Comparison of ENCODE assay signal across 8 cellular contexts in genomic region chr17:28738680-28739384, GRCh38. TPM values are rescaled to one million over a fixed set of nuclear protein-coding genes. Genes with fewer than 3 reads are reported as not detected.
A peak's percentile ranks its signal among the peaks of the same experiment; 100 is the strongest.
DNase-seq lines count a peak whose midpoint lies in the region; ATAC-seq and TF ChIP-seq lines count a peak whose summit lies in the region.

No MANE protein-coding gene starts in this region.

- no peak overlapping the region for H3K4ac ChIP-seq in IMR-90 (ENCODE audit: low read depth, low read length)

- H2BK5ac ChIP-seq in IMR-90 (ENCODE audit: low read depth, low read length, poor library complexity, severe bottlenecking), result no peak overlapping the region

- H3K4me1 ChIP-seq in IMR-90 (ENCODE audit: control insufficient read depth, insufficient read depth, low read length), result peaks cover 5% of the 10 kb centered on the region; the same call in 1 of the 2 replicates
- peaks cover 13% of the 10 kb centered on the region for H3K4me1 ChIP-seq in vagina

- 0 out of 2 replicates have a peak, but pooled peaks cover 9% of the 10 kb centered on the region for H3K9me1 ChIP-seq in IMR-90 (ENCODE audit: insufficient read depth, low read length)

- H3K9me3 ChIP-seq in IMR-90 (ENCODE audit: control insufficient read depth, insufficient read depth, low read length) (no peaks in the 10 kb centered on the region), vagina (no peaks in the 10 kb centered on the region)

- no TSS peak for BruUV-seq in IMR-90 (replicated peaks; lab: Mats Ljungman, UMichigan)

- peaks cover 0 to 12% of the 10 kb centered on the region in 2 experiments; a peak in 1 of 4 replicates for H3K79me1 ChIP-seq in IMR-90 (ENCODE audit: low read depth in 1 of 2, low read length in 2 of 2)

- H3K14ac ChIP-seq in IMR-90 (replicated peaks; ENCODE audit: low read depth, low read length), result no peak overlapping the region

- H3K4me1 Mint-ChIP-seq in activated T-helper 1 cell treated with anti-CD3 and anti-CD28 coated beads, Interleukin-12 subunit alpha, Interleukin-12 subunit beta, Interleukin-2, Interleukin-4 antibody, amounts not matched to agents 30 ng/mL and 10 ng/mL and 1 ng/mL, durations not matched to agents 14 hours and 24 hours and 36 hours (ENCODE audit: low read depth), result peaks cover 35% of the 10 kb centered on the region

- H3K27me3 Mint-ChIP-seq in activated T-helper 1 cell treated with anti-CD3 and anti-CD28 coated beads, Interleukin-12 subunit alpha, Interleukin-12 subunit beta, Interleukin-2, Interleukin-4 antibody, amounts not matched to agents 30 ng/mL and 10 ng/mL and 1 ng/mL, durations not matched to agents 14 hours and 24 hours and 36 hours (ENCODE audit: insufficient read depth), result no peaks in the 10 kb centered on the region

- no peak overlapping the region for H3K56ac ChIP-seq in IMR-90 (ENCODE audit: extremely low read depth, insufficient read depth, low read length)

- DNase-seq in IMR-90 (no peak), amygdala (lab: John Stamatoyannopoulos, UW) (no peak), T1000 (lab: John Stamatoyannopoulos, UW) (no peak), vagina (ENCODE audit: extremely low spot score in 2 of 2) (no peak), GF-D8 (lab: John Stamatoyannopoulos, UW) (no peak)
- DNase-seq in activated T-helper 1 cell treated with anti-CD3 and anti-CD28 coated beads, Interleukin-12 subunit alpha, Interleukin-12 subunit beta, Interleukin-2, Interleukin-4 antibody, amounts not matched to agents 30 ng/mL and 10 ng/mL and 1 ng/mL, durations not matched to agents 14 hours and 24 hours and 36 hours (ENCODE audit: low spot score), result peak; percentile 47
- peak; percentile 35 for DNase-seq in stimulated activated CD4-positive, alpha-beta T cell treated with anti-CD3 and anti-CD28 coated beads, Interleukin-1b, Interleukin-23, amount 100 ng/mL, for 48 hours

- H3K36me3 ChIP-seq in IMR-90 (ENCODE audit: control insufficient read depth, insufficient read depth, low read length), result no peaks in the 10 kb centered on the region
- no peaks in the 10 kb centered on the region for H3K36me3 ChIP-seq in vagina

- H2BK120ac ChIP-seq in IMR-90 (ENCODE audit: low read depth, low read length), result no peak overlapping the region

- CTCF ChIA-PET in IMR-90 (lab: Yijun Ruan, JAX), result no interaction called here

- peak overlapping the region; percentile 3 for H2AFZ ChIP-seq in IMR-90 (replicated peaks; ENCODE audit: low read length, poor library complexity)

- H2AK9ac ChIP-seq in IMR-90 (replicated peaks; ENCODE audit: low read depth, low read length, poor library complexity), result no peak overlapping the region

- 91 to 100% methylated on average over 1 to 4 of the region's 10 CpGs for WGBS in IMR-90 (ENCODE audit: extremely low coverage in 2 of 2, insufficient read length in 1 of 2), 2 experiments

- H3K9me3 Mint-ChIP-seq in activated T-helper 1 cell treated with anti-CD3 and anti-CD28 coated beads, Interleukin-12 subunit alpha, Interleukin-12 subunit beta, Interleukin-2, Interleukin-4 antibody, amounts not matched to agents 30 ng/mL and 10 ng/mL and 1 ng/mL, durations not matched to agents 14 hours and 24 hours and 36 hours, result no peaks in the 10 kb centered on the region

- dilution Hi-C loops in IMR-90 (cut with HindIII; ENCODE audit: low sequenced_read_pairs, unreplicated experiment), result no loop called here

- no peak overlapping the region for H4K91ac ChIP-seq in IMR-90 (ENCODE audit: insufficient read depth, low read depth, low read length)

- H3K36me3 Mint-ChIP-seq in activated T-helper 1 cell treated with anti-CD3 and anti-CD28 coated beads, Interleukin-12 subunit alpha, Interleukin-12 subunit beta, Interleukin-2, Interleukin-4 antibody, amounts not matched to agents 30 ng/mL and 10 ng/mL and 1 ng/mL, durations not matched to agents 14 hours and 24 hours and 36 hours (ENCODE audit: low read depth), result peaks cover 14% of the 10 kb centered on the region

- H3K27me3 ChIP-seq in IMR-90 (ENCODE audit: control insufficient read depth, insufficient read depth, low read length), result no peaks in the 10 kb centered on the region
- no peaks in the 10 kb centered on the region for H3K27me3 ChIP-seq in vagina

- POLR2A ChIA-PET in IMR-90 (lab: Charles Lee; ENCODE audit: unreplicated experiment), result no interaction called here

- no peak overlapping the region for H3K23ac ChIP-seq in IMR-90 (ENCODE audit: low read depth, low read length)

- peaks cover 3% of the 10 kb centered on the region for H4K20me1 ChIP-seq in IMR-90 (ENCODE audit: insufficient read depth, low read length)

- H3K4me3 ChIP-seq in GM12875 (ENCODE audit: low read depth, low read length) (peak overlapping the region; percentile 41), IMR-90 (ENCODE audit: insufficient read depth, low read depth, low read length) (no peak overlapping the region), vagina (no peak overlapping the region)

- no peak for TF ChIP-seq RAD21 in IMR-90 (IDR thresholded peaks at IDR 0.05; ENCODE audit: low read length)

- ATAC-seq in IMR-90 (ENCODE audit: low read depth), result no peak

- TF ChIP-seq POLR2A in IMR-90 (IDR thresholded peaks at IDR 0.05; ENCODE audit: low read depth, low read length) (no peak), vagina (IDR thresholded peaks at IDR 0.05) (no peak)

- no peak overlapping the region for H2BK15ac ChIP-seq in IMR-90 (ENCODE audit: low read depth, low read length)

- TF ChIP-seq CTCF in GM12875 (IDR thresholded peaks at IDR 0.05; ENCODE audit: borderline replicate concordance, insufficient read depth, low read depth, low read length) (no peak), IMR-90 (conservative IDR thresholded peaks at IDR 0.05; ENCODE audit: low read depth, low read length) (no peak), vagina (IDR thresholded peaks at IDR 0.05) (no peak)

- no peak overlapping the region for H4K8ac ChIP-seq in IMR-90 (ENCODE audit: low read depth in 2 of 2, low read length in 2 of 2)

- H2BK20ac ChIP-seq in IMR-90 (ENCODE audit: low read depth, low read length), result no peak overlapping the region

- peak overlapping the region; percentile 73 for H3K4me3 Mint-ChIP-seq in activated T-helper 1 cell treated with anti-CD3 and anti-CD28 coated beads, Interleukin-12 subunit alpha, Interleukin-12 subunit beta, Interleukin-2, Interleukin-4 antibody, amounts not matched to agents 30 ng/mL and 10 ng/mL and 1 ng/mL, durations not matched to agents 14 hours and 24 hours and 36 hours

- no peak overlapping the region for H2AK5ac ChIP-seq in IMR-90 (ENCODE audit: low read depth, low read length)

- intact Hi-C loops in IMR-90 (cut with micrococcal nuclease), result no loop called here
- intact Hi-C loops in activated T-helper 1 cell treated with anti-CD3 and anti-CD28 coated beads, Interleukin-12 subunit alpha, Interleukin-12 subunit beta, Interleukin-2, Interleukin-4 antibody, amounts not matched to agents 30 ng/mL and 10 ng/mL and 1 ng/mL, durations not matched to agents 14 hours and 24 hours and 36 hours (cut with micrococcal nuclease), result loop anchor here (1.0 kb wide), 1 partner anchor 10 kb away; no protein-coding TSS in a partner anchor
- intact Hi-C loops in vagina (cut with DNase I), result no loop called here

- peak overlapping the region; percentile 88 for H3K27ac Mint-ChIP-seq in activated T-helper 1 cell treated with anti-CD3 and anti-CD28 coated beads, Interleukin-12 subunit alpha, Interleukin-12 subunit beta, Interleukin-2, Interleukin-4 antibody, amounts not matched to agents 30 ng/mL and 10 ng/mL and 1 ng/mL, durations not matched to agents 14 hours and 24 hours and 36 hours

- no peak overlapping the region for H3K4me2 ChIP-seq in IMR-90 (ENCODE audit: low read depth, low read length)

- H3K27ac ChIP-seq in IMR-90 (ENCODE audit: insufficient read depth, low read length), result no peak overlapping the region
- H3K27ac ChIP-seq in vagina, result no peak overlapping the region

- no peak overlapping the region for H3K18ac ChIP-seq in IMR-90 (ENCODE audit: low read depth, low read length)

- no peak overlapping the region for H4K5ac ChIP-seq in IMR-90 (ENCODE audit: low read depth, low read length)

- H3K9ac ChIP-seq in IMR-90 (ENCODE audit: low read depth, low read length), result no peak overlapping the region

- in situ Hi-C loops in IMR-90 (cut with MboI; ENCODE audit: low sequenced_read_pairs), result loop anchor here (10.0 kb wide), 1 partner anchor 366 kb away; no protein-coding TSS in a partner anchor

RNA-seq across cellular contexts. Expression of gene TRAF4, which starts 5.0 kb away (rescaled TPM):
- 27.5 and 36.9 TPM in 2 replicates for total RNA-seq in IMR-90 (2012; rRNA removed)
- polyA plus RNA-seq in IMR-90 (2012; rRNA removed), result 63.2 and 75.6 TPM in 2 replicates
- 51.5 and 75.6 TPM in 2 replicates for polyA plus RNA-seq in IMR-90 (2012; cell fraction: cytosol; rRNA removed)
- polyA plus RNA-seq in IMR-90 (2012; cell fraction: nucleus; rRNA removed; ENCODE audit: low replicate concordance), result 310 and 764 TPM in 2 replicates
- 178 and 182 TPM in 2 replicates for total RNA-seq in activated T-helper 1 cell treated with anti-CD3 and anti-CD28 coated beads, Interleukin-12 subunit alpha, Interleukin-12 subunit beta, Interleukin-2, Interleukin-4 antibody, amounts not matched to agents 30 ng/mL and 10 ng/mL and 1 ng/mL, durations not matched to agents 14 hours and 24 hours and 36 hours
- 26.5 TPM for total RNA-seq in vagina

RNA-seq across cellular contexts. Expression of gene NEK8, which starts 10.2 kb away (rescaled TPM):
- total RNA-seq in IMR-90 (2012; rRNA removed), result 3.1 and 5.2 TPM in 2 replicates
- 4.1 and 4.6 TPM in 2 replicates for polyA plus RNA-seq in IMR-90 (2012; rRNA removed)
- 2.6 and 5.8 TPM in 2 replicates for polyA plus RNA-seq in IMR-90 (2012; cell fraction: cytosol; rRNA removed)
- polyA plus RNA-seq in IMR-90 (2012; cell fraction: nucleus; rRNA removed; ENCODE audit: low replicate concordance), result 14.0 and 18.2 TPM in 2 replicates
- total RNA-seq in activated T-helper 1 cell treated with anti-CD3 and anti-CD28 coated beads, Interleukin-12 subunit alpha, Interleukin-12 subunit beta, Interleukin-2, Interleukin-4 antibody, amounts not matched to agents 30 ng/mL and 10 ng/mL and 1 ng/mL, durations not matched to agents 14 hours and 24 hours and 36 hours, result 5.2 and 5.4 TPM in 2 replicates
- 0.98 TPM for total RNA-seq in vagina

RNA-seq across cellular contexts. Expression of gene TLCD1, which starts 12.8 kb away (rescaled TPM):
- total RNA-seq in IMR-90 (2012; rRNA removed) (3.6 and 3.9 TPM in 2 replicates), vagina (2.9 TPM)
- 8.7 and 9.3 TPM in 2 replicates for polyA plus RNA-seq in IMR-90 (2012; rRNA removed)
- polyA plus RNA-seq in IMR-90 (2012; cell fraction: cytosol; rRNA removed), result 5.9 and 14.1 TPM in 2 replicates
- 3.7 and 5.6 TPM in 2 replicates for polyA plus RNA-seq in IMR-90 (2012; cell fraction: nucleus; rRNA removed; ENCODE audit: low replicate concordance)
- 9.5 and 11.5 TPM in 2 replicates for total RNA-seq in activated T-helper 1 cell treated with anti-CD3 and anti-CD28 coated beads, Interleukin-12 subunit alpha, Interleukin-12 subunit beta, Interleukin-2, Interleukin-4 antibody, amounts not matched to agents 30 ng/mL and 10 ng/mL and 1 ng/mL, durations not matched to agents 14 hours and 24 hours and 36 hours

RNA-seq across cellular contexts. Expression of gene RPL23A, which starts 19.0 kb away (rescaled TPM):
- total RNA-seq in IMR-90 (2012; rRNA removed) (572 and 596 TPM in 2 replicates), vagina (600 TPM)
- polyA plus RNA-seq in IMR-90 (2012; rRNA removed), result 958 and 1,004 TPM in 2 replicates
- 180 and 421 TPM in 2 replicates for polyA plus RNA-seq in IMR-90 (2012; cell fraction: cytosol; rRNA removed)
- 47.7 and 402 TPM in 2 replicates for polyA plus RNA-seq in IMR-90 (2012; cell fraction: nucleus; rRNA removed; ENCODE audit: low replicate concordance)
- 1,513 and 1,534 TPM in 2 replicates for total RNA-seq in activated T-helper 1 cell treated with anti-CD3 and anti-CD28 coated beads, Interleukin-12 subunit alpha, Interleukin-12 subunit beta, Interleukin-2, Interleukin-4 antibody, amounts not matched to agents 30 ng/mL and 10 ng/mL and 1 ng/mL, durations not matched to agents 14 hours and 24 hours and 36 hours

RNA-seq across cellular contexts. Expression of gene RAB34, which starts 21.2 kb away (rescaled TPM):
- total RNA-seq in IMR-90 (2012; rRNA removed), result 304 and 351 TPM in 2 replicates
- 374 and 387 TPM in 2 replicates for polyA plus RNA-seq in IMR-90 (2012; rRNA removed)
- polyA plus RNA-seq in IMR-90 (2012; cell fraction: cytosol; rRNA removed), result 274 and 575 TPM in 2 replicates
- polyA plus RNA-seq in IMR-90 (2012; cell fraction: nucleus; rRNA removed; ENCODE audit: low replicate concordance), result 417 and 521 TPM in 2 replicates
- total RNA-seq in activated T-helper 1 cell treated with anti-CD3 and anti-CD28 coated beads, Interleukin-12 subunit alpha, Interleukin-12 subunit beta, Interleukin-2, Interleukin-4 antibody, amounts not matched to agents 30 ng/mL and 10 ng/mL and 1 ng/mL, durations not matched to agents 14 hours and 24 hours and 36 hours, result 17.6 and 18.2 TPM in 2 replicates
- total RNA-seq in vagina, result 195 TPM

Comparison
In these comparisons a context has a peak if more than half of its experiments do, and no peak if none do; other contexts are left out.
1. DNase-seq: peak in activated T-helper 1 cell treated with anti-CD3 and anti-CD28 coated beads, Interleukin-12 subunit alpha, Interleukin-12 subunit beta, Interleukin-2, Interleukin-4 antibody, amounts not matched to agents 30 ng/mL and 10 ng/mL and 1 ng/mL, durations not matched to agents 14 hours and 24 hours and 36 hours (single experiment) and stimulated activated CD4-positive, alpha-beta T cell treated with anti-CD3 and anti-CD28 coated beads, Interleukin-1b, Interleukin-23, amount 100 ng/mL, for 48 hours (single experiment); none in IMR-90 (single experiment), amygdala (0 of 56), T1000 (single experiment), vagina (0 of 2) and GF-D8 (single experiment).